2 cellular contexts compared by ENCODE assay signal in genomic region chr2:159246325-159246988, GRCh38.
TF ChIP-seq lines count a peak whose summit lies in the region.

No MANE protein-coding gene starts in this region.

TF ChIP-seq in HepG2, 621 proteins besides CTCF, POLR2A, EP300 and RAD21 (continued from another document):
- TF ChIP-seq PBX2 (CRISPR knock-in tag; IDR thresholded peaks at IDR 0.05) = no peak
- TF ChIP-seq ZNF512 (CRISPR knock-in tag; IDR thresholded peaks at IDR 0.05) = no peak
- no peak for TF ChIP-seq CSRNP2 (CRISPR knock-in tag; conservative IDR thresholded peaks at IDR 0.05; ENCODE audit: low read depth)
- TF ChIP-seq HBP1 (CRISPR knock-in tag; IDR thresholded peaks at IDR 0.05; ENCODE audit: low read depth) = no peak
- no peak for TF ChIP-seq TERF1 (CRISPR knock-in tag; IDR thresholded peaks at IDR 0.05)
- no peak for TF ChIP-seq ZNF263 (CRISPR knock-in tag; IDR thresholded peaks at IDR 0.05)
- peak; percentile 47 to 73; a peak in 3 of 4 replicates for TF ChIP-seq MAFK (conservative IDR thresholded peaks at IDR 0.05 in 1 of 2, IDR thresholded peaks at IDR 0.05 in 1 of 2; ENCODE audit: low read length in 2 of 2)
- TF ChIP-seq ZBTB3 (CRISPR knock-in tag; IDR thresholded peaks at IDR 0.05; ENCODE audit: borderline replicate concordance, low read depth) = no peak
- TF ChIP-seq GZF1 (CRISPR knock-in tag; IDR thresholded peaks at IDR 0.05) = no peak
- TF ChIP-seq SKI (IDR thresholded peaks at IDR 0.05; ENCODE audit: partially characterized antibody) = no peak
- TF ChIP-seq ZNF782 (CRISPR knock-in tag; IDR thresholded peaks at IDR 0.05; ENCODE audit: borderline replicate concordance) = no peak
- no peak for TF ChIP-seq ZNF503 (CRISPR knock-in tag; IDR thresholded peaks at IDR 0.05)
- TF ChIP-seq KLF9 (CRISPR knock-in tag; IDR thresholded peaks at IDR 0.05; ENCODE audit: low read depth) = no peak
- TF ChIP-seq GFI1 (CRISPR knock-in tag; IDR thresholded peaks at IDR 0.05; ENCODE audit: borderline replicate concordance) = no peak
TF ChIP-seq in HepG2: peak in this region for 2.

TF ChIP-seq in HEK293, 187 proteins besides CTCF, POLR2A, EP300 and RAD21 (continued from another document):
- TF ChIP-seq REST (tag by site-specific recombination; IDR thresholded peaks at IDR 0.05) (no peak), ZNF133 (tag by site-specific recombination; IDR thresholded peaks at IDR 0.05) (no peak), ZNF514 (tag by site-specific recombination; IDR thresholded peaks at IDR 0.05) (no peak)
